ENCODE assay signal across 8 cellular contexts in genomic region chr1:42335050-42335808, GRCh38. TPM values are rescaled to one million over a fixed set of nuclear protein-coding genes. Genes with fewer than 3 reads are reported as not detected.
DNase-seq lines count a peak whose midpoint lies in the region; ATAC-seq and TF ChIP-seq lines count a peak whose summit lies in the region.

Gene FOXJ3, minus strand, starts transcription at chr1:42335235. Its CDS starts 24,142 bp downstream, at chr1:42311093.

- peak within 1 kb of the TSS; percentile 88 for H3K4me2 ChIP-seq in BLaER1

- H3K36me3 ChIP-seq in BLaER1 (peaks cover 6% of the 10 kb centered on the region), liver (ENCODE audit: control insufficient read depth in 4 of 4, insufficient read depth in 3 of 4, low read depth in 1 of 4, low read length in 3 of 4) (no peaks in the 10 kb centered on the region)

- H3K9ac ChIP-seq in BLaER1: peak within 1 kb of the TSS; percentile 91
- H3K9ac ChIP-seq in liver (ENCODE audit: low read depth in 1 of 2, low read length in 2 of 2): peak within 1 kb of the TSS; percentile 90 to 99

- no peak for TF ChIP-seq CTCF in liver (IDR thresholded peaks at IDR 0.05; ENCODE audit: low read depth, low read length, missing input control)

- ATAC-seq in GM19328 (IDR thresholded peaks at IDR 0.05; ENCODE audit: unreplicated experiment): peak; percentile 67
- ATAC-seq in HG03469 (IDR thresholded peaks at IDR 0.05; ENCODE audit: unreplicated experiment): peak; percentile 40

- peak within 1 kb of the TSS; percentile 91 for H3K27ac ChIP-seq in BLaER1
- H3K27ac ChIP-seq in liver (ENCODE audit: low read depth in 1 of 2, low read length in 2 of 2): peak within 1 kb of the TSS; percentile 98 to 99

- WGBS in liver: under 1% methylated on average over 79 of the region's 79 CpGs

- peak within 1 kb of the TSS; percentile 96 for H3K4me3 ChIP-seq in BLaER1
- H3K4me3 ChIP-seq in liver (ENCODE audit: low read depth in 1 of 3, low read length in 3 of 3): peak within 1 kb of the TSS; percentile 91 to 100 (median 95)

- H3K9me3 ChIP-seq in BLaER1 (no peaks in the 10 kb centered on the region; the same call in 1 of the 2 replicates), liver (ENCODE audit: control insufficient read depth in 4 of 4, low read length in 3 of 4) (no peaks in the 10 kb centered on the region)

- H3K27me3 ChIP-seq in BLaER1: no peaks in the 10 kb centered on the region
- no peaks in the 10 kb centered on the region for H3K27me3 ChIP-seq in liver (ENCODE audit: control insufficient read depth in 4 of 4, insufficient read depth in 4 of 4, low read length in 3 of 4)

- peaks cover 30% of the 10 kb centered on the region for H3K4me1 ChIP-seq in BLaER1
- H3K4me1 ChIP-seq in liver (ENCODE audit: control insufficient read depth in 4 of 4, insufficient read depth in 4 of 4, low read length in 3 of 4): peaks cover 9 to 31% (median 19%) of the 10 kb centered on the region in 4 donors

- peaks cover 46% of the 10 kb centered on the region for H4K20me1 ChIP-seq in BLaER1

- no peak for TF ChIP-seq RAD21 in liver (IDR thresholded peaks at IDR 0.05)

- DNase-seq in NCI-H69 (lab: John Stamatoyannopoulos, UW) (peak; percentile 95), dermis microvascular lymphatic vessel endothelial cell (ENCODE audit: low read depth in 2 of 2) (peak; percentile 90 to 96)
- peak; percentile 91 for DNase-seq in activated CD4-positive, alpha-beta T cell treated with anti-CD3 and anti-CD28 coated beads, Interleukin-2, amount 50 U/mL, for 4 hours
- DNase-seq in stimulated activated CD4-positive, alpha-beta T cell treated with anti-CD3 and anti-CD28 coated beads, Interleukin-4, amount 100 ng/mL, for 1 hour: peak; percentile 96

TF ChIP-seq in liver, 16 proteins besides CTCF, POLR2A, EP300 and RAD21:
- TF ChIP-seq NR2F2 (IDR thresholded peaks at IDR 0.05) (no peak), REST (IDR thresholded peaks at IDR 0.05) (no peak), ZBTB33 (IDR thresholded peaks at IDR 0.05) (no peak), RXRA (IDR thresholded peaks at IDR 0.05) (peak in 1 of 2 donors; percentile 23), GABPA (IDR thresholded peaks at IDR 0.05 in 1 of 2, conservative IDR thresholded peaks at IDR 0.05 in 1 of 2) (peak in 1 of 2 donors; percentile 71), SP1 (IDR thresholded peaks at IDR 0.05) (no peak), YY1 (IDR thresholded peaks at IDR 0.05) (peak; percentile 30), FOXA1 (IDR thresholded peaks at IDR 0.05) (no peak), EGR1 (IDR thresholded peaks at IDR 0.05; ENCODE audit: low read depth in 2 of 2) (peak in 1 of 2 donors; percentile 17)
- TF ChIP-seq, protein P1, sequence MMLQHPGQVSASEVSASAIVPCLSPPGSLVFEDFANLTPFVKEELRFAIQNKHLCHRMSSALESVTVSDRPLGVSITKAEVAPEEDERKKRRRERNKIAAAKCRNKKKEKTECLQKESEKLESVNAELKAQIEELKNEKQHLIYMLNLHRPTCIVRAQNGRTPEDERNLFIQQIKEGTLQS (IDR thresholded peaks at IDR 0.05): no peak

RNA-seq across cellular contexts. Expression of gene FOXJ3, which starts in this region (rescaled TPM):
- 15.1 and 18.1 TPM in 2 replicates for total RNA-seq in dermis microvascular lymphatic vessel endothelial cell
- 10 to 100 TPM; 15.2 to 16.8 TPM for total RNA-seq in liver
- 1 to 10 TPM; 5.3 to 9.7 TPM for polyA plus RNA-seq in liver

Comparison
In these comparisons a context has a peak if more than half of its experiments do, and no peak if none do; other contexts are left out.
1. Peak in every context shown above with its lines: DNase-seq, ATAC-seq, H3K4me3 ChIP-seq and H3K27ac ChIP-seq.